Comparison of ENCODE assay signal across 8 cellular contexts in the genomic region with DNA sequence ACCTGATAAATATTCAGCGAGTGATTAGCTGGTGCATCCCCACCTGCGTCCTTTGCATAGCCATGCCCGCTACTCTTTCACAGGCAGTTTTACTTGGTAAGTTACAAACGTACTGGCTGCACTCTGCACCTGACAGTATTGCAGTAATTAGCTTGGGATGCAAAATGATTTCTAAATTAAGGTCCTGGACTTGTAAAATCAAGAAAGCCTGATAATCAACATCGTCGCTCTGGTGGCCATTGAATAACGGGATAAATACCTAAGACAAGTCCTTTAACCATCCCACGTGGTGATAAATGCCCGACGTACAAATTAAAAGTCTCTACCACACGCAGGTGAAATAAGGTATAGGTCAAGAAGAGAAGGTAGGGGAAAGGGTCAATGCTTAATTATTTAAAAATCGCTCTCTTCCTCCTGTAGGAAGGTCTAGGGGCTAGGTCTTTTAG. TPM values are rescaled to one million over a fixed set of nuclear protein-coding genes. Genes with fewer than 3 reads are reported as not detected.
A peak's percentile ranks its signal among the peaks of the same experiment; 100 is the strongest.
DNase-seq lines count a peak whose midpoint lies in the region; ATAC-seq, FAIRE-seq and TF ChIP-seq lines count a peak whose summit lies in the region.

No MANE protein-coding gene starts in this region.

- no peak for FAIRE-seq in keratinocyte (lab: Jason Lieb, UNC)

- TF ChIP-seq POLR2A in testis (IDR thresholded peaks at IDR 0.05) = no peak

- H3K4me3 Mint-ChIP-seq in T-helper 2 cell treated with Interferon-gamma antibody and Interleukin-4, amounts not matched to agents 5 μg/mL and 100 μg/mL, for 36 hours = peak overlapping the region; percentile 94
- H3K4me3 Mint-ChIP-seq in activated naive CD8-positive, alpha-beta T cell = peak overlapping the region; percentile 95

- peak overlapping the region; percentile 92 for H3K27ac Mint-ChIP-seq in T-helper 2 cell treated with Interferon-gamma antibody and Interleukin-4, amounts not matched to agents 5 μg/mL and 100 μg/mL, for 36 hours
- H3K27ac Mint-ChIP-seq in activated naive CD8-positive, alpha-beta T cell = peak overlapping the region; percentile 93

- ATAC-seq in HG02852 (IDR thresholded peaks at IDR 0.05; ENCODE audit: unreplicated experiment) = no peak
- ATAC-seq in GM19023 (IDR thresholded peaks at IDR 0.05; ENCODE audit: unreplicated experiment) = no peak

- H3K4me2 ChIP-seq in keratinocyte (ENCODE audit: control insufficient read depth, extremely low read depth, insufficient read depth, low read depth, low read length) = peak overlapping the region; percentile 96

- intact Hi-C loops in testis (cut with DNase I; ENCODE audit: low total_unique reads) = no loop called here

- peaks cover 16% of the 10 kb centered on the region for H3K36me3 Mint-ChIP-seq in T-helper 2 cell treated with Interferon-gamma antibody and Interleukin-4, amounts not matched to agents 5 μg/mL and 100 μg/mL, for 36 hours (ENCODE audit: low read depth)
- peaks cover 9% of the 10 kb centered on the region for H3K36me3 Mint-ChIP-seq in activated naive CD8-positive, alpha-beta T cell

- H3K27me3 ChIP-seq in keratinocyte (ENCODE audit: control insufficient read depth, extremely low read depth, insufficient read depth, low read length) (no peaks in the 10 kb centered on the region), testis (no peaks in the 10 kb centered on the region)

- DNase-seq in T-helper 2 cell treated with Interferon-gamma antibody and Interleukin-4, amounts not matched to agents 5 μg/mL and 100 μg/mL, for 36 hours (ENCODE audit: low spot score) = no peak
- DNase-seq in T-helper 2 cell = no peak
- no peak for DNase-seq in keratinocyte (ENCODE audit: low read depth, low spot score)
- no peak for DNase-seq in testis
- DNase-seq in UCSD-AML1 (lab: John Stamatoyannopoulos, UW; ENCODE audit: unreplicated experiment) = no peak

- dilution Hi-C loops in keratinocyte (cut with MboI; ENCODE audit: extremely low pct_ligation_motif_present, low sequenced_read_pairs) = no loop called here

- peak overlapping the region; percentile 75 for H2AFZ ChIP-seq in keratinocyte (ENCODE audit: control insufficient read depth, low read length)

- no peaks in the 10 kb centered on the region for H4K20me1 ChIP-seq in keratinocyte (ENCODE audit: control insufficient read depth, extremely low read depth, insufficient read depth, low read length)

- no peaks in the 10 kb centered on the region for H3K9me3 Mint-ChIP-seq in T-helper 2 cell treated with Interferon-gamma antibody and Interleukin-4, amounts not matched to agents 5 μg/mL and 100 μg/mL, for 36 hours
- H3K9me3 Mint-ChIP-seq in activated naive CD8-positive, alpha-beta T cell (ENCODE audit: low read depth) = no peaks in the 10 kb centered on the region

- peaks cover 11% of the 10 kb centered on the region for H3K79me2 ChIP-seq in keratinocyte (ENCODE audit: control insufficient read depth, insufficient read depth, low read length)

- H3K36me3 ChIP-seq in keratinocyte (ENCODE audit: control insufficient read depth in 2 of 2, extremely low read depth in 1 of 2, insufficient read depth in 2 of 2, low read length in 2 of 2) (no peaks in the 10 kb centered on the region), testis (ENCODE audit: low read depth, missing control alignments) (no peaks in the 10 kb centered on the region)

- H3K4me3 ChIP-seq in keratinocyte (ENCODE audit: control insufficient read depth in 2 of 3, extremely low read depth in 1 of 3, insufficient read depth in 2 of 3, low read depth in 1 of 3, low read length in 3 of 3) (peak overlapping the region; percentile 76 to 83 (median 76)), testis (peak overlapping the region; percentile 59 to 71)

- H3K9ac ChIP-seq in keratinocyte (ENCODE audit: control insufficient read depth, extremely low read depth, insufficient read depth, low read length) = peak overlapping the region; percentile 62

- peaks cover 9% of the 10 kb centered on the region for H3K4me1 ChIP-seq in keratinocyte (ENCODE audit: control insufficient read depth, extremely low read depth, insufficient read depth, low read length)
- peaks cover 1% of the 10 kb centered on the region for H3K4me1 ChIP-seq in testis

- H3K27ac ChIP-seq in keratinocyte (ENCODE audit: control insufficient read depth, insufficient read depth, low read length) = no peak overlapping the region
- H3K27ac ChIP-seq in testis = peak overlapping the region; percentile 59 to 76

- WGBS in testis, 2 donors = 33 to 50% methylated on average over 12 of the region's 12 CpGs

- H3K4me1 Mint-ChIP-seq in T-helper 2 cell treated with Interferon-gamma antibody and Interleukin-4, amounts not matched to agents 5 μg/mL and 100 μg/mL, for 36 hours (ENCODE audit: low read depth) = peaks cover 33% of the 10 kb centered on the region
- peaks cover 44% of the 10 kb centered on the region for H3K4me1 Mint-ChIP-seq in activated naive CD8-positive, alpha-beta T cell (ENCODE audit: low read depth)

- H3K27me3 Mint-ChIP-seq in T-helper 2 cell treated with Interferon-gamma antibody and Interleukin-4, amounts not matched to agents 5 μg/mL and 100 μg/mL, for 36 hours (ENCODE audit: low read depth) = no peaks in the 10 kb centered on the region
- H3K27me3 Mint-ChIP-seq in activated naive CD8-positive, alpha-beta T cell = no peaks in the 10 kb centered on the region

- H3K9me3 ChIP-seq in keratinocyte (ENCODE audit: control insufficient read depth, low read depth, low read length) = no peaks in the 10 kb centered on the region
- H3K9me3 ChIP-seq in testis = no peaks in the 10 kb centered on the region

- no peaks in the 10 kb centered on the region for H3K9me1 ChIP-seq in keratinocyte (ENCODE audit: control insufficient read depth, extremely low read depth, insufficient read depth, low read length)

- TF ChIP-seq CTCF in keratinocyte (optimal IDR thresholded peaks at IDR 0.05 in 1 of 3, IDR thresholded peaks at IDR 0.05 in 1 of 3, conservative IDR thresholded peaks at IDR 0.05 in 1 of 3; ENCODE audit: extremely low read depth in 1 of 3, insufficient read depth in 2 of 3, low read length in 3 of 3) (no peak), testis (IDR thresholded peaks at IDR 0.05) (no peak)

RNA-seq across cellular contexts. Expression of a gene that starts 1.0 kb away (rescaled TPM):
- polyA plus RNA-seq in keratinocyte (2.4 to 3.8 TPM (median 3.6 TPM) in 3 replicates), testis (ENCODE audit: insufficient read depth, low read depth, low replicate concordance) (6.8 TPM)
- 2.1 TPM for polyA plus RNA-seq in keratinocyte (2011; ENCODE audit: low read depth)
- 1.9 and 2.8 TPM in 2 replicates for polyA plus RNA-seq in keratinocyte (2011; cell fraction: cytosol; rRNA removed)
- polyA plus RNA-seq in keratinocyte (2011; cell fraction: nucleus; rRNA removed) = 4.9 and 5.6 TPM in 2 replicates
- 1.9 and 2.4 TPM in 2 replicates for polyA plus RNA-seq in keratinocyte (2012; ENCODE audit: low replicate concordance)
- polyA minus RNA-seq in keratinocyte = 4.1 to 6.6 TPM (median 4.6 TPM) in 3 replicates
- polyA minus RNA-seq in keratinocyte (2011; cell fraction: cytosol; rRNA and poly(A)+ RNA removed) = 2.5 TPM
- polyA minus RNA-seq in keratinocyte (2011; cell fraction: nucleus; rRNA and poly(A)+ RNA removed) = 5.4 and 7.7 TPM in 2 replicates
- total RNA-seq in testis = 10 to 100 TPM; 15.4 to 22.9 TPM
